Comparison of ENCODE assay signal across 8 cellular contexts in genomic region chr12:31074333-31074874, GRCh38. TPM values are rescaled to one million over a fixed set of nuclear protein-coding genes. Genes with fewer than 3 reads are reported as not detected.
DNase-seq lines count a peak whose midpoint lies in the region; ATAC-seq and TF ChIP-seq lines count a peak whose summit lies in the region.
"Not testable (repeated sequence)": the region's sequence is repeated elsewhere in the genome, so short reads cannot be mapped to it uniquely, and the experiment has no call there.

No MANE protein-coding gene starts in this region.

- peaks cover 38% of the 10 kb centered on the region for H3K4me1 Mint-ChIP-seq in stimulated activated memory B cell treated with anti-CD40 and anti-IgM and Interleukin-4, amounts not matched to agents 10 μg/mL and 1 μg/mL and 100 μg/mL, for 72 hours

- not testable (repeated sequence) for H3K36me3 Mint-ChIP-seq in stimulated activated memory B cell treated with anti-CD40 and anti-IgM and Interleukin-4, amounts not matched to agents 10 μg/mL and 1 μg/mL and 100 μg/mL, for 72 hours

- H3K9me3 Mint-ChIP-seq in stimulated activated memory B cell treated with anti-CD40 and anti-IgM and Interleukin-4, amounts not matched to agents 10 μg/mL and 1 μg/mL and 100 μg/mL, for 72 hours = not testable (repeated sequence)

- H3K4me3 ChIP-seq in DND-41 (ENCODE audit: low read depth in 1 of 2, low read length in 2 of 2) (peak overlapping the region; percentile 62 to 72), NT2/D1 (ENCODE audit: insufficient read length, low read depth) (peak overlapping the region; percentile 79), epithelial cell of proximal tubule (ENCODE audit: low read depth, low read length) (peak overlapping the region; percentile 83), mesodermal cell (ENCODE audit: extremely low read depth, insufficient read depth, low read length, poor library complexity, severe bottlenecking) (peak overlapping the region; percentile 44)

- peak overlapping the region; percentile 73 for H2AFZ ChIP-seq in DND-41 (ENCODE audit: low read depth, low read length)

- 0 to 3% methylated on average over 8 to 9 of the region's 16 CpGs for WGBS in mesodermal cell (ENCODE audit: insufficient coverage in 2 of 2), 2 experiments

- TF ChIP-seq CTCF in DND-41 (IDR thresholded peaks at IDR 0.05; ENCODE audit: borderline replicate concordance, extremely low read depth, low read length, poor library complexity, severe bottlenecking) (peak; percentile 43), epithelial cell of proximal tubule (conservative IDR thresholded peaks at IDR 0.05; ENCODE audit: low read depth, low read length) (peak; percentile 43)

- H3K4me1 ChIP-seq in DND-41 (ENCODE audit: insufficient read depth, low read length) (peaks cover 37% of the 10 kb centered on the region), mesodermal cell (ENCODE audit: control insufficient read depth, insufficient read depth, low read length, poor library complexity, severe bottlenecking) (peaks cover 12% of the 10 kb centered on the region)
- not testable (repeated sequence) for H3K4me1 ChIP-seq in NT2/D1 (ENCODE audit: insufficient read depth, insufficient read length)

- H3K27me3 Mint-ChIP-seq in stimulated activated memory B cell treated with anti-CD40 and anti-IgM and Interleukin-4, amounts not matched to agents 10 μg/mL and 1 μg/mL and 100 μg/mL, for 72 hours = not testable (repeated sequence)

- not testable (repeated sequence) for H4K20me1 ChIP-seq in DND-41 (ENCODE audit: insufficient read depth, low read length)

- not testable (repeated sequence) for H3K27me3 ChIP-seq in DND-41 (ENCODE audit: insufficient read depth, low read length, poor library complexity); NT2/D1 (ENCODE audit: insufficient read depth, insufficient read length)

- H3K36me3 ChIP-seq in DND-41 (ENCODE audit: insufficient read depth, low read length) = peaks cover 12% of the 10 kb centered on the region
- H3K36me3 ChIP-seq in NT2/D1 (ENCODE audit: insufficient read depth, insufficient read length, low read length) = peaks cover 16% of the 10 kb centered on the region
- not testable (repeated sequence) for H3K36me3 ChIP-seq in mesodermal cell (ENCODE audit: control insufficient read depth, insufficient read depth, low read length)

- H3K79me2 ChIP-seq in DND-41 (ENCODE audit: insufficient read depth, low read length) = peaks cover 41% of the 10 kb centered on the region

- DNase-seq in DND-41 (peak; percentile 40), NT2/D1 (ENCODE audit: low read depth, low spot score) (peak; percentile 25)
- DNase-seq in activated CD8-positive, alpha-beta memory T cell treated with anti-CD3 and anti-CD28 coated beads, Interleukin-2, amount 50 U/mL, for 48 hours = peak; percentile 58
- not testable (repeated sequence) for DNase-seq in epithelial cell of proximal tubule (ENCODE audit: low read depth)

- H3K4me3 Mint-ChIP-seq in stimulated activated memory B cell treated with anti-CD40 and anti-IgM and Interleukin-4, amounts not matched to agents 10 μg/mL and 1 μg/mL and 100 μg/mL, for 72 hours = peak overlapping the region; percentile 96

- H3K9ac ChIP-seq in DND-41 (ENCODE audit: low read depth, low read length) (peak overlapping the region; percentile 76), NT2/D1 (ENCODE audit: insufficient read length, low read depth) (peak overlapping the region; percentile 84)

- H3K4me2 ChIP-seq in DND-41 (ENCODE audit: insufficient read depth, low read length) = peak overlapping the region; percentile 94

- H3K27ac Mint-ChIP-seq in stimulated activated memory B cell treated with anti-CD40 and anti-IgM and Interleukin-4, amounts not matched to agents 10 μg/mL and 1 μg/mL and 100 μg/mL, for 72 hours = peak overlapping the region; percentile 93

- peak; percentile 50 for ATAC-seq in DND-41 (ENCODE audit: insufficient read depth, low read depth)
- ATAC-seq in GM21526 (IDR thresholded peaks at IDR 0.05; ENCODE audit: low FRiP score, unreplicated experiment) = peak; percentile 49
- ATAC-seq in HG03342 (IDR thresholded peaks at IDR 0.05; ENCODE audit: unreplicated experiment) = peak; percentile 46
- ATAC-seq in stimulated activated memory B cell treated with anti-CD40 and anti-IgM and Interleukin-4, amounts not matched to agents 10 μg/mL and 1 μg/mL and 100 μg/mL, for 72 hours = peak; percentile 44

- peak overlapping the region; percentile 90 for H3K27ac ChIP-seq in DND-41 (ENCODE audit: low read length)
- H3K27ac ChIP-seq in mesodermal cell (ENCODE audit: low read depth, low read length, severe bottlenecking) = peak overlapping the region; percentile 84

- not testable (repeated sequence) for H3K9me3 ChIP-seq in DND-41 (ENCODE audit: insufficient read depth, low read length, severe bottlenecking); NT2/D1 (ENCODE audit: insufficient read depth, low read length); mesodermal cell (ENCODE audit: control insufficient read depth, low read length)

RNA-seq across cellular contexts. Expression of gene DDX11, which starts 0.7 kb away (rescaled TPM):
- total RNA-seq in epithelial cell of proximal tubule = 51.6 and 60.9 TPM in 2 replicates
- 29.0 TPM for polyA plus RNA-seq in mesodermal cell (2013, experiment 1 of 2)
- polyA plus RNA-seq in mesodermal cell (2013, experiment 2 of 2) = 21.4 TPM
